ENCODE assay signal across 8 cellular contexts in genomic region chr16:24988593-24989338, GRCh38. TPM values are rescaled to one million over a fixed set of nuclear protein-coding genes. Genes with fewer than 3 reads are reported as not detected.
DNase-seq lines count a peak whose midpoint lies in the region; ATAC-seq and TF ChIP-seq lines count a peak whose summit lies in the region.

No MANE protein-coding gene starts in this region.

- no peaks in the 10 kb centered on the region for H3K36me3 ChIP-seq in iPS-20b (ENCODE audit: insufficient read depth, low read depth, low read length)

- in situ Hi-C loops in astrocyte of the spinal cord (cut with HindIII; ENCODE audit: low sequenced_read_pairs), result no loop called here

- no peak overlapping the region for H3K4me3 Mint-ChIP-seq in activated T-cell treated with anti-CD3 and anti-CD28 coated beads, Interleukin-2, amount 50 U/mL, for 4 hours

- peaks cover 66% of the 10 kb centered on the region for H3K4me1 Mint-ChIP-seq in activated T-cell treated with anti-CD3 and anti-CD28 coated beads, Interleukin-2, amount 50 U/mL, for 4 hours (ENCODE audit: low read depth)

- peak; percentile 76 to 77 for ATAC-seq in activated T-cell treated with anti-CD3 and anti-CD28 coated beads, Interleukin-2, amount 50 U/mL, for 4 hours
- no peak for ATAC-seq in HG02759 (IDR thresholded peaks at IDR 0.05; ENCODE audit: unreplicated experiment)
- no peak for ATAC-seq in HG02642 (IDR thresholded peaks at IDR 0.05; ENCODE audit: poor library complexity, unreplicated experiment)

- intact Hi-C loops in posterior vena cava (cut with DNase I), result no loop called here

- no peaks in the 10 kb centered on the region for H3K9me3 Mint-ChIP-seq in activated T-cell treated with anti-CD3 and anti-CD28 coated beads, Interleukin-2, amount 50 U/mL, for 4 hours

- no peak overlapping the region for H3K4me3 ChIP-seq in astrocyte of the spinal cord (ENCODE audit: low read depth, low read length)
- no peak overlapping the region for H3K4me3 ChIP-seq in iPS-20b (ENCODE audit: low read length)

- no peaks in the 10 kb centered on the region for H3K36me3 Mint-ChIP-seq in activated T-cell treated with anti-CD3 and anti-CD28 coated beads, Interleukin-2, amount 50 U/mL, for 4 hours (ENCODE audit: insufficient read depth)

- peak; percentile 8 for DNase-seq in activated T-cell treated with anti-CD3 and anti-CD28 coated beads, Interleukin-2, amount 50 U/mL, for 4 hours
- DNase-seq in activated T-cell treated with anti-CD3 and anti-CD28 coated beads, Interleukin-2, amount 50 U/mL, for 1 hour, result no peak
- DNase-seq in astrocyte of the spinal cord (ENCODE audit: low read depth, low spot score) (peak; percentile 74), posterior vena cava (ENCODE audit: low spot score) (no peak)
- peak; percentile 45 for DNase-seq in stimulated activated CD4-positive, alpha-beta T cell treated with anti-CD3 and anti-CD28 coated beads, Interleukin-1b, Interleukin-23, amount 100 ng/mL, for 48 hours

- no peak overlapping the region for H3K27ac ChIP-seq in iPS-20b (ENCODE audit: low read length)

- TF ChIP-seq CTCF in astrocyte of the spinal cord (IDR thresholded peaks at IDR 0.05; ENCODE audit: low read depth, low read length), result no peak

- peaks cover 15% of the 10 kb centered on the region; the same call in 1 of the 2 replicates for H3K4me1 ChIP-seq in iPS-20b (ENCODE audit: insufficient read depth, low read length)

- no peaks in the 10 kb centered on the region for H3K27me3 ChIP-seq in iPS-20b (ENCODE audit: insufficient read depth, low read length)

- peak overlapping the region; percentile 25; the same call in 1 of the 2 replicates for H3K9ac ChIP-seq in iPS-20b (ENCODE audit: low read depth, low read length)

- no peaks in the 10 kb centered on the region for H3K9me3 ChIP-seq in iPS-20b (ENCODE audit: insufficient read depth, low read depth, low read length)

- no peaks in the 10 kb centered on the region for H3K27me3 Mint-ChIP-seq in activated T-cell treated with anti-CD3 and anti-CD28 coated beads, Interleukin-2, amount 50 U/mL, for 4 hours (ENCODE audit: low read depth)

RNA-seq across cellular contexts. Expression of gene ARHGAP17, which starts 26.4 kb away (rescaled TPM):
- 10 to 100 TPM; 69.5 to 83.6 (median 73.1) TPM for total RNA-seq in activated T-cell treated with anti-CD3 and anti-CD28 coated beads, Interleukin-2, amount 50 U/mL, for 4 hours
- total RNA-seq in posterior vena cava, result 10 to 100 TPM; 71.1 to 81.2 TPM

Comparison
In these comparisons a context has a peak if more than half of its experiments do, and no peak if none do; other contexts are left out.
1. DNase-seq: peak in activated T-cell treated with anti-CD3 and anti-CD28 coated beads, Interleukin-2, amount 50 U/mL, for 4 hours (single experiment), astrocyte of the spinal cord (single experiment) and stimulated activated CD4-positive, alpha-beta T cell treated with anti-CD3 and anti-CD28 coated beads, Interleukin-1b, Interleukin-23, amount 100 ng/mL, for 48 hours (single experiment); none in activated T-cell treated with anti-CD3 and anti-CD28 coated beads, Interleukin-2, amount 50 U/mL, for 1 hour (single experiment) and posterior vena cava (single experiment).
2. ATAC-seq: peak in activated T-cell treated with anti-CD3 and anti-CD28 coated beads, Interleukin-2, amount 50 U/mL, for 4 hours (2 of 2); none in HG02759 (single experiment) and HG02642 (single experiment).